In genomic region chr2:55581875-55582547, GRCh38 we compare ENCODE assay signal across 14 cellular contexts. TPM values are rescaled to one million over a fixed set of nuclear protein-coding genes. Genes with fewer than 3 reads are reported as not detected.
DNase-seq lines count a peak whose midpoint lies in the region; ATAC-seq and TF ChIP-seq lines count a peak whose summit lies in the region.
"Had no signal": no experiment of that assay in that cellular context is flagged by ENCODE, and none has a peak within 500 bp of the region (broad histone marks: within the 10 kb centered on the region; RNA-seq: fewer than 3 reads in every experiment).

No MANE protein-coding gene starts in this region.

- CTCF ChIA-PET in naive thymus-derived CD4-positive, alpha-beta T cell (lab: Charles Lee), result no interaction called here
- CTCF ChIA-PET in activated CD4-positive, alpha-beta memory T cell treated with anti-CD3 and anti-CD28 coated beads for 36 hours (lab: Charles Lee), result interaction anchor here (0.8 kb wide), 1 partner anchor 15 kb away, joined by 3 read pairs; no protein-coding TSS in a partner anchor

- ATAC-seq in naive thymus-derived CD4-positive, alpha-beta T cell, result no peak

- peaks cover 8 to 39% (median 21%) of the 10 kb centered on the region in 3 experiments for H3K36me3 ChIP-seq in naive thymus-derived CD4-positive, alpha-beta T cell (ENCODE audit: control insufficient read depth in 2 of 3, insufficient read depth in 3 of 3, low read length in 3 of 3)

- H3K27me3 Mint-ChIP-seq in dendritic cell treated with granulocyte-macrophage colony-stimulating factor and Interleukin-4, amounts not matched to agents 40 ng/mL and 50 ng/mL, for 4 days, result no peaks in the 10 kb centered on the region
- no peaks in the 10 kb centered on the region for H3K27me3 Mint-ChIP-seq in naive thymus-derived CD4-positive, alpha-beta T cell
- no peaks in the 10 kb centered on the region for H3K27me3 Mint-ChIP-seq in activated CD4-positive, alpha-beta memory T cell treated with anti-CD3 and anti-CD28 coated beads for 36 hours
- H3K27me3 Mint-ChIP-seq: type B pancreatic cell had no signal

- H3K4me3 ChIP-seq in AG10803 (ENCODE audit: low read length), result no peak overlapping the region
- H3K4me3 ChIP-seq in naive thymus-derived CD4-positive, alpha-beta T cell (ENCODE audit: low read length), result no peak overlapping the region

- H3K9me3 ChIP-seq in naive thymus-derived CD4-positive, alpha-beta T cell (ENCODE audit: control insufficient read depth in 2 of 3, low read length in 3 of 3), result no peaks in the 10 kb centered on the region

- H3K27ac ChIP-seq in naive thymus-derived CD4-positive, alpha-beta T cell (ENCODE audit: low read depth, low read length), result no peak overlapping the region

- no peaks in the 10 kb centered on the region for H3K9me3 Mint-ChIP-seq in dendritic cell treated with granulocyte-macrophage colony-stimulating factor and Interleukin-4, amounts not matched to agents 40 ng/mL and 50 ng/mL, for 4 days
- no peaks in the 10 kb centered on the region for H3K9me3 Mint-ChIP-seq in naive thymus-derived CD4-positive, alpha-beta T cell
- no peaks in the 10 kb centered on the region for H3K9me3 Mint-ChIP-seq in activated CD4-positive, alpha-beta memory T cell treated with anti-CD3 and anti-CD28 coated beads for 36 hours
- H3K9me3 Mint-ChIP-seq: H9, type B pancreatic cell had no signal

- peaks cover 9% of the 10 kb centered on the region for H3K4me1 Mint-ChIP-seq in dendritic cell treated with granulocyte-macrophage colony-stimulating factor and Interleukin-4, amounts not matched to agents 40 ng/mL and 50 ng/mL, for 4 days (ENCODE audit: low read depth)
- H3K4me1 Mint-ChIP-seq in naive thymus-derived CD4-positive, alpha-beta T cell, result peaks cover 2 to 45% (median 27%) of the 10 kb centered on the region in 7 donors
- peaks cover 22% of the 10 kb centered on the region for H3K4me1 Mint-ChIP-seq in activated CD4-positive, alpha-beta memory T cell treated with anti-CD3 and anti-CD28 coated beads for 36 hours (ENCODE audit: low read depth)

- TF ChIP-seq CTCF in AG10803 (conservative IDR thresholded peaks at IDR 0.05; ENCODE audit: low read length), result no peak

- H3K27me3 ChIP-seq in naive thymus-derived CD4-positive, alpha-beta T cell (ENCODE audit: control insufficient read depth in 2 of 2, insufficient read depth in 2 of 2, low read length in 2 of 2), result no peaks in the 10 kb centered on the region

- intact Hi-C loops in dendritic cell treated with granulocyte-macrophage colony-stimulating factor and Interleukin-4, amounts not matched to agents 40 ng/mL and 50 ng/mL, for 4 days (cut with micrococcal nuclease), result no loop called here
- intact Hi-C loops in naive thymus-derived CD4-positive, alpha-beta T cell (cut with micrococcal nuclease), result no loop called here
- intact Hi-C loops in activated CD4-positive, alpha-beta memory T cell treated with anti-CD3 and anti-CD28 coated beads for 36 hours (cut with micrococcal nuclease), result loop anchor here (5.0 kb wide), 1 partner anchor 35 kb away; the partner anchor contains the start of gene PPP4R3B

- peak overlapping the region; percentile 18 for H3K27ac Mint-ChIP-seq in dendritic cell treated with granulocyte-macrophage colony-stimulating factor and Interleukin-4, amounts not matched to agents 40 ng/mL and 50 ng/mL, for 4 days
- peak overlapping the region in 8 of 9 donors; percentile 22 to 83 (median 58) for H3K27ac Mint-ChIP-seq in naive thymus-derived CD4-positive, alpha-beta T cell
- no peak overlapping the region for H3K27ac Mint-ChIP-seq in activated CD4-positive, alpha-beta memory T cell treated with anti-CD3 and anti-CD28 coated beads for 36 hours
- H3K27ac Mint-ChIP-seq: type B pancreatic cell had no signal

- POLR2A ChIA-PET in naive thymus-derived CD4-positive, alpha-beta T cell (lab: Charles Lee), result no interaction called here
- POLR2A ChIA-PET in activated CD4-positive, alpha-beta memory T cell treated with anti-CD3 and anti-CD28 coated beads for 36 hours (lab: Charles Lee), result no interaction called here

- no peak overlapping the region for H3K4me3 Mint-ChIP-seq in dendritic cell treated with granulocyte-macrophage colony-stimulating factor and Interleukin-4, amounts not matched to agents 40 ng/mL and 50 ng/mL, for 4 days
- peak overlapping the region in 1 of 10 donors; percentile 23 for H3K4me3 Mint-ChIP-seq in naive thymus-derived CD4-positive, alpha-beta T cell
- H3K4me3 Mint-ChIP-seq in activated CD4-positive, alpha-beta memory T cell treated with anti-CD3 and anti-CD28 coated beads for 36 hours, result no peak overlapping the region
- H3K4me3 Mint-ChIP-seq: H9, type B pancreatic cell had no signal

- DNase-seq in AG10803 (ENCODE audit: low read depth) (peak; percentile 58), M059J (ENCODE audit: low read depth) (peak; percentile 61), NCI-H510A treated with DMSO at 0.1 percent for 48 hours (lab: John Stamatoyannopoulos, UW) (no peak), NCI-H226 (no peak), NCI-H774 (lab: John Stamatoyannopoulos, UW) (no peak)
- no peak for DNase-seq in naive thymus-derived CD4-positive, alpha-beta T cell
- no peak for DNase-seq in activated CD4-positive, alpha-beta memory T cell treated with anti-CD3 and anti-CD28 coated beads for 36 hours
- DNase-seq: activated CD4-positive, CD25-positive, alpha-beta regulatory T cell treated with anti-CD3 and anti-CD28 coated beads, Interleukin-2, amount 50 U/mL, for 72 hours; activated gamma-delta T cell; cortex of kidney; H9; NCI-H524 treated with DMSO at 0.1 percent for 48 hours had no signal

- peaks cover 0 to 5% of the 10 kb centered on the region in 2 donors for H3K4me1 ChIP-seq in naive thymus-derived CD4-positive, alpha-beta T cell (ENCODE audit: control insufficient read depth in 2 of 2, insufficient read depth in 2 of 2, low read length in 2 of 2)

- H3K36me3 Mint-ChIP-seq in dendritic cell treated with granulocyte-macrophage colony-stimulating factor and Interleukin-4, amounts not matched to agents 40 ng/mL and 50 ng/mL, for 4 days (ENCODE audit: low read depth), result peaks cover 78% of the 10 kb centered on the region
- H3K36me3 Mint-ChIP-seq in naive thymus-derived CD4-positive, alpha-beta T cell, result peaks cover 5 to 35% (median 22%) of the 10 kb centered on the region in 5 donors
- peaks cover 27% of the 10 kb centered on the region for H3K36me3 Mint-ChIP-seq in activated CD4-positive, alpha-beta memory T cell treated with anti-CD3 and anti-CD28 coated beads for 36 hours

RNA-seq across cellular contexts. Expression of gene PPP4R3B, which starts 35.4 kb away (rescaled TPM):
- 21.2 and 34.0 TPM in 2 replicates for total RNA-seq in M059J (2014; rRNA removed; shearing (Covaris generic))
- total RNA-seq in naive thymus-derived CD4-positive, alpha-beta T cell, result 100 to 1,000 TPM in 2 of 5 experiments, 10 to 100 TPM in 3; 67.2 to 113 (median 88.0) TPM
- 10 to 100 TPM; 65.9 to 75.7 TPM for polyA plus RNA-seq in naive thymus-derived CD4-positive, alpha-beta T cell
- 10 to 100 TPM; 62.4 to 65.1 TPM for total RNA-seq in activated CD4-positive, alpha-beta memory T cell treated with anti-CD3 and anti-CD28 coated beads for 36 hours

Comparison
In these comparisons a context has a peak if more than half of its experiments do, and no peak if none do; other contexts are left out.
1. DNase-seq: peak in AG10803 (single experiment) and M059J (single experiment); none in naive thymus-derived CD4-positive, alpha-beta T cell (0 of 9), NCI-H510A treated with DMSO at 0.1 percent for 48 hours (single experiment), NCI-H226 (single experiment), activated CD4-positive, alpha-beta memory T cell treated with anti-CD3 and anti-CD28 coated beads for 36 hours (single experiment) and NCI-H774 (single experiment).